ENCODE assay signal across 18 cellular contexts in the genomic region with DNA sequence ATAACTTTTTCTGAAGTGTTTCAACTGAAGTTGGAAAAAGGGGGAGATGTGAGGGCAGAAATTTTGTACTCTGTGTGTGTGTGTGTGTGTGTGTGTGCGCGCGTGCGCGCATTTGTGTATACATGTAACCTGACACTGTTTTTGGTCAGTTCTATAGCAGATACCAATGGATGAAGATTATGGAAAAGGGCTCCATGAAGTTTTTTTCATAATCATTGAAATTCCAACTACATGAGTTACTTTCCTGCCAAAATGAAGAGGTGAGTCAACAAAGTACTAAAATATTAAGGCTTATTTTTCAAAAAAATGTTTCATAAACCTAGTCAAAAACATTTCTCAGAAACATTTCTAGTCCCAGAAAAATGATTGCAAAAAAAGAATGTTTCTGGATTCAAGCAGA. TPM values are rescaled to one million over a fixed set of nuclear protein-coding genes. Genes with fewer than 3 reads are reported as not detected.
DNase-seq lines count a peak whose midpoint lies in the region; ATAC-seq, FAIRE-seq and TF ChIP-seq lines count a peak whose summit lies in the region.
"Had no signal": no experiment of that assay in that cellular context is flagged by ENCODE, and none has a peak within 500 bp of the region (broad histone marks: within the 10 kb centered on the region; RNA-seq: fewer than 3 reads in every experiment).

No MANE protein-coding gene starts in this region.

- H3K56ac ChIP-seq in H9 (ENCODE audit: insufficient read length, low read depth, low read length) = no peak overlapping the region

- H3K4me1 ChIP-seq in H9 (ENCODE audit: insufficient read depth, low read length) = no peaks in the 10 kb centered on the region

- H3K4me2 ChIP-seq in H9 (ENCODE audit: insufficient read depth, insufficient read length, low read length) = no peak overlapping the region

- WGBS in H9 (ENCODE audit: extremely low coverage, insufficient read length, low lambda C conversion rate) = no CpG with 5 or more reads among the region's 5 CpGs

- FAIRE-seq in HTR-8/SVneo (lab: Jason Lieb, UNC) = no peak

- H3K79me2 ChIP-seq in H9 (ENCODE audit: insufficient read depth, low read length) = no peaks in the 10 kb centered on the region

- H3K4ac ChIP-seq in H9 (ENCODE audit: low read depth, low read length) = no peak overlapping the region

- no peaks in the 10 kb centered on the region for H3K27me3 Mint-ChIP-seq in H9 (ENCODE audit: low read depth)
- H3K27me3 Mint-ChIP-seq: activated naive CD8-positive, alpha-beta T cell treated with anti-CD3 and anti-CD28 coated beads, Interleukin-2, amount 50 U/mL, for 24 hours; naive thymus-derived CD8-positive, alpha-beta T cell; stimulated activated naive CD8-positive, alpha-beta T cell treated with anti-CD3 and anti-CD28 coated beads, Interleukin-15, Interleukin-2, amounts not matched to agents 100 ng/mL and 50 ng/mL, for 24 hours had no signal

- no peak overlapping the region for H4K91ac ChIP-seq in H9 (ENCODE audit: insufficient read length, low read depth, low read length)

- no peaks in the 10 kb centered on the region for H3K79me1 ChIP-seq in H9 (ENCODE audit: insufficient read depth, low read depth, low read length, poor library complexity, severe bottlenecking)

- H3K9me3 ChIP-seq in H9 (ENCODE audit: control insufficient read depth, low read depth, low read length) = no peaks in the 10 kb centered on the region

- no peak overlapping the region for H3K18ac ChIP-seq in H9 (ENCODE audit: insufficient read length, low read depth, low read length)

- H2AFZ ChIP-seq in H9 (ENCODE audit: low read length) = no peak overlapping the region

- H3K27ac ChIP-seq in H9 (ENCODE audit: insufficient read length, low read depth, low read length) = no peak overlapping the region

- no peak overlapping the region for H3K4me3 ChIP-seq in cardiac fibroblast (replicated peaks in 1 of 2; ENCODE audit: low read depth in 2 of 2, low read length in 2 of 2)

- no peak overlapping the region for H3K4me3 Mint-ChIP-seq in H9
- H3K4me3 Mint-ChIP-seq: activated naive CD8-positive, alpha-beta T cell treated with anti-CD3 and anti-CD28 coated beads, Interleukin-2, amount 50 U/mL, for 24 hours; activated T-helper 1 cell treated with anti-CD3 and anti-CD28 coated beads, Interleukin-12 subunit alpha, Interleukin-12 subunit beta, Interleukin-2, Interleukin-4 antibody, amounts not matched to agents 30 ng/mL and 10 ng/mL and 1 ng/mL, durations not matched to agents 14 hours and 24 hours and 36 hours; naive thymus-derived CD8-positive, alpha-beta T cell; stimulated activated naive CD8-positive, alpha-beta T cell treated with anti-CD3 and anti-CD28 coated beads, Interleukin-15, Interleukin-2, amounts not matched to agents 100 ng/mL and 50 ng/mL, for 24 hours had no signal

- H3T11ph ChIP-seq in H9 (ENCODE audit: low read length) = no peak overlapping the region

- no peak overlapping the region for H2BK5ac ChIP-seq in H9 (ENCODE audit: insufficient read length, low read length)

- no peak overlapping the region for H2BK120ac ChIP-seq in H9 (ENCODE audit: low read depth, low read length, poor library complexity, severe bottlenecking)

- no peaks in the 10 kb centered on the region for H3K4me1 Mint-ChIP-seq in H9

- ATAC-seq in HG02759 (IDR thresholded peaks at IDR 0.05; ENCODE audit: unreplicated experiment) = no peak
- no peak for ATAC-seq in HG03097 (IDR thresholded peaks at IDR 0.05; ENCODE audit: low FRiP score, unreplicated experiment)
- ATAC-seq: activated naive CD8-positive, alpha-beta T cell treated with anti-CD3 and anti-CD28 coated beads, Interleukin-2, amount 50 U/mL, for 24 hours; naive thymus-derived CD8-positive, alpha-beta T cell had no signal

- H2BK20ac ChIP-seq in H9 (ENCODE audit: low read depth, low read length, poor library complexity, severe bottlenecking) = no peak overlapping the region

- no peak overlapping the region for H2BK12ac ChIP-seq in H9 (ENCODE audit: insufficient read length, low read depth, low read length)

- no peak overlapping the region for H2BK15ac ChIP-seq in H9 (ENCODE audit: low read depth, low read length)

- H3K27me3 ChIP-seq in H9 (ENCODE audit: insufficient read depth, low read length) = no peaks in the 10 kb centered on the region

- peak; percentile 24 for DNase-seq in AG20443 (ENCODE audit: low spot score)
- peak; percentile 59 for DNase-seq in HTR-8/SVneo (ENCODE audit: insufficient read length, low spot score)
- DNase-seq in cardiac fibroblast (ENCODE audit: low read depth in 2 of 2) = peak; percentile 55 to 63
- peak; percentile 65 for DNase-seq in non-pigmented ciliary epithelial cell (ENCODE audit: low read depth)
- no peak for DNase-seq in H9
- no peak for DNase-seq in DMS79 treated with DMSO at 0.1 percent for 48 hours (lab: John Stamatoyannopoulos, UW)
- DNase-seq: activated CD4-positive, alpha-beta T cell treated with anti-CD3 and anti-CD28 coated beads, Interleukin-2, amount 50 U/mL, for 48 hours; activated naive CD8-positive, alpha-beta T cell treated with anti-CD3 and anti-CD28 coated beads, Interleukin-2, amount 50 U/mL, for 24 hours; AML-193; COR-L47; MM.1S; naive thymus-derived CD8-positive, alpha-beta T cell; NCI-H1930; NCI-H510A treated with DMSO at 0.1 percent for 48 hours had no signal

- H4K8ac ChIP-seq in H9 (replicated peaks; ENCODE audit: insufficient read length, low read depth, low read length) = no peak overlapping the region

- no peak overlapping the region for H3K27ac Mint-ChIP-seq in H9
- H3K27ac Mint-ChIP-seq: activated naive CD8-positive, alpha-beta T cell treated with anti-CD3 and anti-CD28 coated beads, Interleukin-2, amount 50 U/mL, for 24 hours; activated T-helper 1 cell treated with anti-CD3 and anti-CD28 coated beads, Interleukin-12 subunit alpha, Interleukin-12 subunit beta, Interleukin-2, Interleukin-4 antibody, amounts not matched to agents 30 ng/mL and 10 ng/mL and 1 ng/mL, durations not matched to agents 14 hours and 24 hours and 36 hours had no signal

- H3K9ac ChIP-seq in H9 (ENCODE audit: extremely low read depth, insufficient read length, low read length) = no peak overlapping the region

- peaks cover 2% of the 10 kb centered on the region for H4K20me1 ChIP-seq in H9 (ENCODE audit: control insufficient read depth, insufficient read depth, insufficient read length)

- H4K5ac ChIP-seq in H9 (ENCODE audit: insufficient read length, low read depth, low read length) = no peak overlapping the region

- H3K9me3 Mint-ChIP-seq in H9 = no peaks in the 10 kb centered on the region
- H3K9me3 Mint-ChIP-seq: activated naive CD8-positive, alpha-beta T cell treated with anti-CD3 and anti-CD28 coated beads, Interleukin-2, amount 50 U/mL, for 24 hours; activated T-helper 1 cell treated with anti-CD3 and anti-CD28 coated beads, Interleukin-12 subunit alpha, Interleukin-12 subunit beta, Interleukin-2, Interleukin-4 antibody, amounts not matched to agents 30 ng/mL and 10 ng/mL and 1 ng/mL, durations not matched to agents 14 hours and 24 hours and 36 hours; naive thymus-derived CD8-positive, alpha-beta T cell; stimulated activated naive CD8-positive, alpha-beta T cell treated with anti-CD3 and anti-CD28 coated beads, Interleukin-15, Interleukin-2, amounts not matched to agents 100 ng/mL and 50 ng/mL, for 24 hours had no signal

- H3K23ac ChIP-seq in H9 (ENCODE audit: insufficient read length, low read depth, low read length) = no peak overlapping the region

- no peak overlapping the region for H3K14ac ChIP-seq in H9 (ENCODE audit: insufficient read depth, low read length)

- peaks cover 6 to 47% (median 7%) of the 10 kb centered on the region in 3 experiments; a peak in 6 of 7 replicates for H3K36me3 Mint-ChIP-seq in H9 (ENCODE audit: insufficient read depth in 1 of 3, low read depth in 3 of 3)

- no peaks in the 10 kb centered on the region for H3K23me2 ChIP-seq in H9 (ENCODE audit: insufficient read length, low read depth, low read length, poor library complexity, severe bottlenecking)

- no peak overlapping the region for H2AK5ac ChIP-seq in H9 (ENCODE audit: insufficient read length, low read length)

- no peak for TF ChIP-seq CTCF in cardiac fibroblast (IDR thresholded peaks at IDR 0.05; ENCODE audit: low read depth, low read length)
- TF ChIP-seq CTCF in H9 (conservative IDR thresholded peaks at IDR 0.05) = no peak

RNA-seq across cellular contexts. Expression of a gene that starts 25.7 kb away (rescaled TPM):
- total RNA-seq in H9 (2021) = 62.5 and 68.8 TPM in 2 replicates

Comparison
In these comparisons a context has a peak if more than half of its experiments do, and no peak if none do; other contexts are left out.
1. DNase-seq: peak in AG20443 (single experiment), HTR-8/SVneo (single experiment), cardiac fibroblast (2 of 2) and non-pigmented ciliary epithelial cell (single experiment); none in H9 (single experiment) and DMS79 treated with DMSO at 0.1 percent for 48 hours (single experiment).